ENCODE assay signal across 8 cellular contexts in the genomic region with DNA sequence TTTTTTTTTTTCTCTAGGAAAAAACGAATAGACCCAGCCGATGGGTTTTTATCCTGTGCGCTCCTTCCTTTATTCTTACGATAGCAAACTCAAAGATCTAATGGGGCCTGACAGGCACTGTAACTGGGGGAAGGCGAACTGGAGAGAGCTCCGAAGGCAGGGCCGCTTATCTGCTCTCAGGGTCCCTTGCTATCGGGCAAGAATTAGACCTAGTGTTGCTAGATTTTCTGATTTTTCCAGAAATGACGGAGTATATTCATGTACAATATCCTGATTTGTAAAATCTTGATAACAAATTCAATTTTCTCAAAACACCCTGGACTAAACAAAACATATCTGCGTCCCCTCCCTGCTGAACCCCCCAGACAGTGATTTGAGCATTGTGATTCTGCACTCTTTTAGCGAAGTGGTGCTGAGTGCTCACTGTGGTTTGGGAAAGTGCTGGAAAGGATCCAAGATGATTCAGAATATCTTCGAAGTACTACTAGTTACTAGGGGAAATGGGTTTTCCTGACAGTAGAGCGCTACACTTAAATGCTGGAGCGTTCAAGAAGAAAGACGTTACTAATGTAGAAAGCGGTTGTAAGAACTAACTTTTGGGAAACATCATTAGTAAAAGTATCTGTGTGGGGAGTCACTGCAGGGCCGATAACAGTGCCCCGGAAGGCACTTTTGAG. TPM values are rescaled to one million over a fixed set of nuclear protein-coding genes. Genes with fewer than 3 reads are reported as not detected.
A peak's percentile ranks its signal among the peaks of the same experiment; 100 is the strongest.
DNase-seq lines count a peak whose midpoint lies in the region; ATAC-seq and TF ChIP-seq lines count a peak whose summit lies in the region.

No MANE protein-coding gene starts in this region.

- no peaks in the 10 kb centered on the region for H3K9me3 Mint-ChIP-seq in activated naive CD4-positive, alpha-beta T cell treated with anti-CD3 and anti-CD28 coated beads, Interleukin-2, amount 50 U/mL, for 72 hours

- DNase-seq in cardiac muscle cell (ENCODE audit: low read depth in 1 of 2, low spot score in 1 of 2) (peak; percentile 23 to 83), Right ventricle myocardium inferior (ENCODE audit: missing footprints) (no peak), amniotic stem cell (lab: John Stamatoyannopoulos, UW) (peak; percentile 33), epidermal melanocyte (ENCODE audit: insufficient read length, low spot score) (no peak)
- DNase-seq in activated naive CD4-positive, alpha-beta T cell treated with anti-CD3 and anti-CD28 coated beads, Interleukin-2, amount 50 U/mL, for 72 hours (ENCODE audit: low spot score in 2 of 2), result no peak

- H3K9ac ChIP-seq in iPS-18a (ENCODE audit: low read length) (no peak overlapping the region), skeletal muscle satellite cell (ENCODE audit: low read depth, low read length) (peak overlapping the region; percentile 74)

- no peak overlapping the region for H3K27ac Mint-ChIP-seq in activated naive CD4-positive, alpha-beta T cell treated with anti-CD3 and anti-CD28 coated beads, Interleukin-2, amount 50 U/mL, for 72 hours

- peak overlapping the region; percentile 88 for H3K4me2 ChIP-seq in skeletal muscle satellite cell (ENCODE audit: low read length)

- TF ChIP-seq CTCF in cardiac muscle cell (IDR thresholded peaks at IDR 0.05; ENCODE audit: low read depth, low read length), result no peak

- H3K27me3 ChIP-seq in cardiac muscle cell, result peaks cover 83% of the 10 kb centered on the region
- H3K27me3 ChIP-seq in iPS-18a (ENCODE audit: control insufficient read depth, insufficient read depth, low read length), result peaks cover 64% of the 10 kb centered on the region
- no peaks in the 10 kb centered on the region for H3K27me3 ChIP-seq in skeletal muscle satellite cell (ENCODE audit: control insufficient read depth, insufficient read depth, low read length)

- no peak for ATAC-seq in Right ventricle myocardium inferior
- no peak for ATAC-seq in HG03045 (IDR thresholded peaks at IDR 0.05; ENCODE audit: unreplicated experiment)
- ATAC-seq in activated naive CD4-positive, alpha-beta T cell treated with anti-CD3 and anti-CD28 coated beads, Interleukin-2, amount 50 U/mL, for 72 hours, result no peak

- no peaks in the 10 kb centered on the region for H3K36me3 ChIP-seq in cardiac muscle cell
- no peaks in the 10 kb centered on the region for H3K36me3 ChIP-seq in iPS-18a (ENCODE audit: control insufficient read depth, low read depth, low read length)
- no peaks in the 10 kb centered on the region for H3K36me3 ChIP-seq in skeletal muscle satellite cell (ENCODE audit: insufficient read depth, low read length)

- peaks cover 0 to 21% of the 10 kb centered on the region in 2 donors for H3K36me3 Mint-ChIP-seq in activated naive CD4-positive, alpha-beta T cell treated with anti-CD3 and anti-CD28 coated beads, Interleukin-2, amount 50 U/mL, for 72 hours

- intact Hi-C loops in Right ventricle myocardium inferior (cut with DNase I), result loop anchor here (1.0 kb wide), 2 partner anchors 61 to 82 kb away; no protein-coding TSS in a partner anchor

- H3K27ac ChIP-seq in cardiac muscle cell (no peak overlapping the region), iPS-18a (ENCODE audit: low read length) (no peak overlapping the region)

- H3K4me1 ChIP-seq in cardiac muscle cell (ENCODE audit: low read depth) (peaks cover 10% of the 10 kb centered on the region), iPS-18a (ENCODE audit: control insufficient read depth, low read depth, low read length) (peaks cover 25% of the 10 kb centered on the region), skeletal muscle satellite cell (ENCODE audit: control insufficient read depth, insufficient read depth, low read length) (peaks cover 27% of the 10 kb centered on the region)

- H3K4me3 ChIP-seq in cardiac muscle cell (peak overlapping the region; percentile 45), iPS-18a (ENCODE audit: low read length) (peak overlapping the region; percentile 70), skeletal muscle satellite cell (ENCODE audit: low read length) (peak overlapping the region; percentile 83)

- H3K9me3 ChIP-seq in cardiac muscle cell (ENCODE audit: low read depth), result no peaks in the 10 kb centered on the region
- no peaks in the 10 kb centered on the region for H3K9me3 ChIP-seq in iPS-18a (ENCODE audit: control insufficient read depth, low read depth, low read length)
- H3K9me3 ChIP-seq in skeletal muscle satellite cell (replicated peaks; ENCODE audit: low read length), result no peaks in the 10 kb centered on the region

RNA-seq across cellular contexts. Expression of a gene that starts 0.7 kb away (rescaled TPM):
- total RNA-seq in cardiac muscle cell, result 3.2 and 6.4 TPM in 2 replicates
- 3.8 and 6.8 TPM in 2 replicates for polyA plus RNA-seq in cardiac muscle cell
- total RNA-seq in Right ventricle myocardium inferior, result 41.4 TPM
- total RNA-seq in skeletal muscle satellite cell (2012; rRNA removed), result 17.5 and 32.3 TPM in 2 replicates
- total RNA-seq in activated naive CD4-positive, alpha-beta T cell treated with anti-CD3 and anti-CD28 coated beads, Interleukin-2, amount 50 U/mL, for 72 hours, result under 1 TPM in 1 of 2 donors, not detected in 1; 0.49 TPM

Comparison
In these comparisons a context has a peak if more than half of its experiments do, and no peak if none do; other contexts are left out.
1. DNase-seq: peak in cardiac muscle cell (2 of 2) and amniotic stem cell (single experiment); none in Right ventricle myocardium inferior (single experiment), epidermal melanocyte (single experiment) and activated naive CD4-positive, alpha-beta T cell treated with anti-CD3 and anti-CD28 coated beads, Interleukin-2, amount 50 U/mL, for 72 hours (0 of 2).
2. Peak in every context shown above with its lines, with median percentiles within 50 percentile points of each other: H3K4me3 ChIP-seq.